ENCODE assay signal across 16 cellular contexts in the genomic region with DNA sequence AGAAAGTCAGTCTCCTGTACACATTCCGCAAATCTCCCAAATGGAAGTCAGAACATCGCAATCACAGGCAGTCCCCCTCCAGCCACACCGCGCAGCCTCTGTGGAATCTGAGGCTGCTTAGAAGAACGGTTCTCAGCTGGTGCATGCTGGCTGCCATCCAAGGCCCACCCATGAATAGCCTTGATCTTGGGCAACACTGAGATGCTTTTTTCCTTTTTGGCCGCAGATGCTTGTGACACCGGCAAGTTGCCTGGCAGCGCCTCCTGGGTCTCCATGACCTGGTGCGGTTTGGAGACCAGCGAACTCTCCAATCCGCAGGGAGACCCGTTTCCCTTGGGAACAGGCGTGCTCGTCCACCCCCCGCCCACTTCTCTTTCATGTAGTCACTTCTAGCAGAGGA. TPM values are rescaled to one million over a fixed set of nuclear protein-coding genes. Genes with fewer than 3 reads are reported as not detected.
A peak's percentile ranks its signal among the peaks of the same experiment; 100 is the strongest.
DNase-seq lines count a peak whose midpoint lies in the region; ATAC-seq and TF ChIP-seq lines count a peak whose summit lies in the region.
"Had no signal": no experiment of that assay in that cellular context is flagged by ENCODE, and none has a peak within 500 bp of the region (broad histone marks: within the 10 kb centered on the region; RNA-seq: fewer than 3 reads in every experiment).

No MANE protein-coding gene starts in this region.

- peaks cover 11% of the 10 kb centered on the region for H3K27me3 Mint-ChIP-seq in activated CD8-positive, alpha-beta T cell treated with anti-CD3 and anti-CD28 coated beads for 36 hours

- CTCF ChIA-PET in activated CD8-positive, alpha-beta T cell treated with anti-CD3 and anti-CD28 coated beads for 36 hours (lab: Charles Lee): no interaction called here

- DNase-seq in Ammon's horn (ENCODE audit: low spot score): peak; percentile 66
- peak; percentile 59 for DNase-seq in LHCN-M2 (ENCODE audit: low read depth)
- peak; percentile 9 for DNase-seq in astrocyte of the spinal cord (ENCODE audit: low read depth, low spot score)
- peak; percentile 84 for DNase-seq in myocyte (ENCODE audit: low read depth)
- no peak for DNase-seq in activated CD8-positive, alpha-beta T cell treated with anti-CD3 and anti-CD28 coated beads for 36 hours
- no peak for DNase-seq in middle frontal gyrus (ENCODE audit: extremely low spot score, low spot score)
- DNase-seq in activated naive CD4-positive, alpha-beta T cell treated with Interleukin-2 at 50 U/mL for 16 hours: no peak
- no peak for DNase-seq in SHP77 treated with DMSO at 0.1 percent for 48 hours (lab: John Stamatoyannopoulos, UW)
- DNase-seq: activated CD4-positive, alpha-beta T cell treated with anti-CD3 and anti-CD28 coated beads, Interleukin-2, amount 50 U/mL, for 48 hours; erythroblast; left ventricle myocardium superior; natural killer cell; SK-N-SH; stimulated activated CD4-positive, alpha-beta T cell treated with anti-CD3 and anti-CD28 coated beads, Interleukin-2, amount 100 ng/mL, for 24 hours had no signal

- no peaks in the 10 kb centered on the region for H3K36me3 Mint-ChIP-seq in activated CD8-positive, alpha-beta T cell treated with anti-CD3 and anti-CD28 coated beads for 36 hours (ENCODE audit: low read depth)
- H3K36me3 Mint-ChIP-seq: natural killer cell had no signal

- POLR2A ChIA-PET in activated CD8-positive, alpha-beta T cell treated with anti-CD3 and anti-CD28 coated beads for 36 hours (lab: Charles Lee): no interaction called here

- ATAC-seq in activated CD8-positive, alpha-beta T cell treated with anti-CD3 and anti-CD28 coated beads for 36 hours: no peak
- ATAC-seq: left ventricle myocardium superior, natural killer cell, right cardiac atrium had no signal

- no peaks in the 10 kb centered on the region for H3K4me1 Mint-ChIP-seq in activated CD8-positive, alpha-beta T cell treated with anti-CD3 and anti-CD28 coated beads for 36 hours (ENCODE audit: low read depth)
- H3K4me1 Mint-ChIP-seq: natural killer cell had no signal

- no peak overlapping the region for H3K27ac Mint-ChIP-seq in activated CD8-positive, alpha-beta T cell treated with anti-CD3 and anti-CD28 coated beads for 36 hours
- H3K27ac Mint-ChIP-seq: natural killer cell had no signal

- TF ChIP-seq CTCF in astrocyte of the spinal cord (IDR thresholded peaks at IDR 0.05; ENCODE audit: low read depth, low read length): no peak
- no peak for TF ChIP-seq CTCF in activated CD8-positive, alpha-beta T cell treated with anti-CD3 and anti-CD28 coated beads for 36 hours (IDR thresholded peaks at IDR 0.05)

- H3K4me3 Mint-ChIP-seq in activated CD8-positive, alpha-beta T cell treated with anti-CD3 and anti-CD28 coated beads for 36 hours: no peak overlapping the region
- H3K4me3 Mint-ChIP-seq: natural killer cell had no signal

- H3K4me3 ChIP-seq in astrocyte of the spinal cord (ENCODE audit: low read depth, low read length): no peak overlapping the region
- H3K4me3 ChIP-seq: coronary artery had no signal

- intact Hi-C loops in activated CD8-positive, alpha-beta T cell treated with anti-CD3 and anti-CD28 coated beads for 36 hours (cut with micrococcal nuclease): no loop called here

- in situ Hi-C loops in astrocyte of the spinal cord (cut with HindIII; ENCODE audit: low sequenced_read_pairs): no loop called here

- peaks cover 4% of the 10 kb centered on the region for H3K9me3 Mint-ChIP-seq in activated CD8-positive, alpha-beta T cell treated with anti-CD3 and anti-CD28 coated beads for 36 hours
- H3K9me3 Mint-ChIP-seq: natural killer cell had no signal

RNA-seq across cellular contexts. Expression of gene PHF21B, which starts 26.3 kb away (rescaled TPM):
- total RNA-seq in LHCN-M2 (2014; rRNA removed) (0.98 and 1.4 TPM in 2 replicates), myocyte (0.35 and 1.9 TPM in 2 replicates)
- polyA plus RNA-seq in LHCN-M2 (2012): 0.05 TPM
- 0.34 TPM for polyA plus RNA-seq in myocyte (2012)
- total RNA-seq in activated CD8-positive, alpha-beta T cell treated with anti-CD3 and anti-CD28 coated beads for 36 hours: 1 to 10 TPM in 1 of 2 experiments, under 1 TPM in 1; 0.92 to 1.1 TPM
- total RNA-seq: natural killer cell had no signal

Comparison
In these comparisons a context has a peak if more than half of its experiments do, and no peak if none do; other contexts are left out.
1. DNase-seq: peak in Ammon's horn (single experiment), LHCN-M2 (single experiment), astrocyte of the spinal cord (single experiment) and myocyte (single experiment); none in activated CD8-positive, alpha-beta T cell treated with anti-CD3 and anti-CD28 coated beads for 36 hours (single experiment), middle frontal gyrus (single experiment), activated naive CD4-positive, alpha-beta T cell treated with Interleukin-2 at 50 U/mL for 16 hours (single experiment) and SHP77 treated with DMSO at 0.1 percent for 48 hours (single experiment).